12 cellular contexts compared by ENCODE assay signal in genomic region chr10:80177781-80178636, GRCh38. TPM values are rescaled to one million over a fixed set of nuclear protein-coding genes. Genes with fewer than 3 reads are reported as not detected.
A peak's percentile ranks its signal among the peaks of the same experiment; 100 is the strongest.
DNase-seq lines count a peak whose midpoint lies in the region; ATAC-seq and TF ChIP-seq lines count a peak whose summit lies in the region.
"Had no signal": no experiment of that assay in that cellular context is flagged by ENCODE, and none has a peak within 500 bp of the region (broad histone marks: within the 10 kb centered on the region; RNA-seq: fewer than 3 reads in every experiment).

No MANE protein-coding gene starts in this region.

- no CpG with 5 or more reads among the region's 12 CpGs for WGBS in mesendoderm (ENCODE audit: extremely low coverage, insufficient coverage, low lambda C conversion rate)

- no peak overlapping the region for H3K4me3 ChIP-seq in cardiac fibroblast (replicated peaks in 1 of 2; ENCODE audit: low read depth in 2 of 2, low read length in 2 of 2)
- H3K4me3 ChIP-seq in mesendoderm (ENCODE audit: low read length) = no peak overlapping the region
- H3K4me3 ChIP-seq: mucosa of descending colon had no signal

- H3K4me2 ChIP-seq in mesendoderm (ENCODE audit: low read length) = no peak overlapping the region

- no peak overlapping the region for H3K9ac ChIP-seq in mesendoderm (ENCODE audit: low read length)

- H3K9me3 Mint-ChIP-seq in activated CD8-positive, alpha-beta memory T cell treated with anti-CD3 and anti-CD28 coated beads, Interleukin-2, amount 10 ng/mL, durations not matched to agents 7 days and 5 days (ENCODE audit: low read depth) = no peaks in the 10 kb centered on the region
- H3K9me3 Mint-ChIP-seq in nephron progenitor cell = no peaks in the 10 kb centered on the region

- peaks cover 3% of the 10 kb centered on the region for H3K79me2 ChIP-seq in mesendoderm (ENCODE audit: control insufficient read depth, insufficient read depth, low read length)

- H3K18ac ChIP-seq in mesendoderm (ENCODE audit: low read length) = no peak overlapping the region

- H3K4ac ChIP-seq in mesendoderm (ENCODE audit: low read depth, low read length) = no peak overlapping the region

- no peak overlapping the region for H2AK5ac ChIP-seq in mesendoderm (ENCODE audit: low read length)

- H2BK5ac ChIP-seq in mesendoderm (ENCODE audit: low read length) = no peak overlapping the region

- H2BK15ac ChIP-seq in mesendoderm (replicated peaks; ENCODE audit: low read depth) = no peak overlapping the region

- DNase-seq in AG08396 (ENCODE audit: low spot score) (peak; percentile 43), ELR (ENCODE audit: low read depth) (peak; percentile 77), cardiac fibroblast (ENCODE audit: low read depth in 2 of 2) (peak; percentile 60 to 71), mesendoderm (no peak), NCI-H1105 (lab: John Stamatoyannopoulos, UW) (no peak), nephron progenitor cell (no peak)
- no peak for DNase-seq in activated CD8-positive, alpha-beta memory T cell treated with anti-CD3 and anti-CD28 coated beads, Interleukin-2, amount 10 ng/mL, durations not matched to agents 7 days and 5 days
- DNase-seq: central memory CD4-positive, alpha-beta T cell; mucosa of descending colon; NCI-H2029 had no signal

- no peaks in the 10 kb centered on the region for H3K27me3 Mint-ChIP-seq in activated CD8-positive, alpha-beta memory T cell treated with anti-CD3 and anti-CD28 coated beads, Interleukin-2, amount 10 ng/mL, durations not matched to agents 7 days and 5 days
- no peaks in the 10 kb centered on the region for H3K27me3 Mint-ChIP-seq in nephron progenitor cell (ENCODE audit: low read depth, poor library complexity)

- ATAC-seq in activated CD8-positive, alpha-beta memory T cell treated with anti-CD3 and anti-CD28 coated beads, Interleukin-2, amount 10 ng/mL, durations not matched to agents 7 days and 5 days = no peak
- no peak for ATAC-seq in HG03175 (IDR thresholded peaks at IDR 0.05; ENCODE audit: unreplicated experiment)
- ATAC-seq: mucosa of descending colon had no signal

- no peaks in the 10 kb centered on the region for H3K27me3 ChIP-seq in mesendoderm (ENCODE audit: insufficient read depth, low read length, poor library complexity)

- H3K27ac ChIP-seq in mesendoderm (ENCODE audit: low read depth, low read length) = no peak overlapping the region

- peaks cover 18% of the 10 kb centered on the region for H3K4me1 Mint-ChIP-seq in activated CD8-positive, alpha-beta memory T cell treated with anti-CD3 and anti-CD28 coated beads, Interleukin-2, amount 10 ng/mL, durations not matched to agents 7 days and 5 days
- H3K4me1 Mint-ChIP-seq in nephron progenitor cell = peaks cover 16% of the 10 kb centered on the region

- H2BK120ac ChIP-seq in mesendoderm (ENCODE audit: low read depth, low read length) = no peak overlapping the region

- no peak overlapping the region for H3K4me3 Mint-ChIP-seq in activated CD8-positive, alpha-beta memory T cell treated with anti-CD3 and anti-CD28 coated beads, Interleukin-2, amount 10 ng/mL, durations not matched to agents 7 days and 5 days
- H3K4me3 Mint-ChIP-seq in nephron progenitor cell = no peak overlapping the region

- peaks cover 7% of the 10 kb centered on the region for H3K79me1 ChIP-seq in mesendoderm (ENCODE audit: low read length)

- H3K36me3 ChIP-seq in mesendoderm (ENCODE audit: control insufficient read depth, insufficient read depth, low read length) = no peaks in the 10 kb centered on the region

- H3K4me1 ChIP-seq in mesendoderm (ENCODE audit: control insufficient read depth, low read depth, low read length) = no peaks in the 10 kb centered on the region

- no peak overlapping the region for H3K56ac ChIP-seq in mesendoderm (ENCODE audit: low read length)

- H3K27ac Mint-ChIP-seq in activated CD8-positive, alpha-beta memory T cell treated with anti-CD3 and anti-CD28 coated beads, Interleukin-2, amount 10 ng/mL, durations not matched to agents 7 days and 5 days = no peak overlapping the region
- H3K27ac Mint-ChIP-seq in nephron progenitor cell = no peak overlapping the region

- peaks cover 4% of the 10 kb centered on the region for H3K36me3 Mint-ChIP-seq in activated CD8-positive, alpha-beta memory T cell treated with anti-CD3 and anti-CD28 coated beads, Interleukin-2, amount 10 ng/mL, durations not matched to agents 7 days and 5 days
- no peaks in the 10 kb centered on the region for H3K36me3 Mint-ChIP-seq in nephron progenitor cell (ENCODE audit: low read depth)

- no peak overlapping the region for H4K5ac ChIP-seq in mesendoderm (ENCODE audit: low read length)

- CTCF ChIA-PET in activated CD8-positive, alpha-beta memory T cell treated with anti-CD3 and anti-CD28 coated beads, Interleukin-2, amount 10 ng/mL, durations not matched to agents 7 days and 5 days (lab: Charles Lee) = interaction anchor here (0.9 to 2.1 kb wide), 2 partner anchors 10 to 19 kb away, joined by 3 to 9 read pairs; no protein-coding TSS in a partner anchor

- peak overlapping the region; percentile 45 for H3K23ac ChIP-seq in mesendoderm (ENCODE audit: low read length)

- TF ChIP-seq CTCF in cardiac fibroblast (IDR thresholded peaks at IDR 0.05; ENCODE audit: low read depth, low read length) (no peak), nephron progenitor cell (IDR thresholded peaks at IDR 0.05) (no peak)

- H4K8ac ChIP-seq in mesendoderm (ENCODE audit: low read depth, low read length) = no peak overlapping the region

RNA-seq across cellular contexts. Expression of gene ANXA11, which starts 27.3 kb away (rescaled TPM):
- polyA plus RNA-seq in mesendoderm (2013, experiment 1 of 2) = 235 TPM
- 239 TPM for polyA plus RNA-seq in mesendoderm (2013, experiment 2 of 2)
- total RNA-seq in activated CD8-positive, alpha-beta memory T cell treated with anti-CD3 and anti-CD28 coated beads, Interleukin-2, amount 10 ng/mL, durations not matched to agents 7 days and 5 days = 100 to 1,000 TPM; 251 to 288 TPM

RNA-seq across cellular contexts. Expression of gene PLAC9, which starts 45.5 kb away (rescaled TPM):
- polyA plus RNA-seq in mesendoderm (2013, experiment 1 of 2) = 18.5 TPM
- 19.5 TPM for polyA plus RNA-seq in mesendoderm (2013, experiment 2 of 2)
- total RNA-seq in activated CD8-positive, alpha-beta memory T cell treated with anti-CD3 and anti-CD28 coated beads, Interleukin-2, amount 10 ng/mL, durations not matched to agents 7 days and 5 days = not detected
- total RNA-seq: SK-MEL-5 had no signal

Comparison
In these comparisons a context has a peak if more than half of its experiments do, and no peak if none do; other contexts are left out.
1. DNase-seq: peak in AG08396 (single experiment), ELR (single experiment) and cardiac fibroblast (2 of 2); none in mesendoderm (single experiment), activated CD8-positive, alpha-beta memory T cell treated with anti-CD3 and anti-CD28 coated beads, Interleukin-2, amount 10 ng/mL, durations not matched to agents 7 days and 5 days (single experiment), NCI-H1105 (single experiment) and nephron progenitor cell (single experiment).